In genomic region chr19:53037101-53038097, GRCh38 we compare ENCODE assay signal across 8 cellular contexts.
A peak's percentile ranks its signal among the peaks of the same experiment; 100 is the strongest.
DNase-seq lines count a peak whose midpoint lies in the region; ATAC-seq lines count a peak whose summit lies in the region.

No MANE protein-coding gene starts in this region.

- DNase-seq in DMS 273 (lab: John Stamatoyannopoulos, UW; ENCODE audit: unreplicated experiment) (peak; percentile 87), T1000 (lab: John Stamatoyannopoulos, UW) (peak; percentile 39), fibroblast of the conjunctiva (ENCODE audit: low read depth) (peak; percentile 6), nucleus accumbens (lab: John Stamatoyannopoulos, UW) (peak in 29 of 56 donors; percentile 1 to 69 (median 14))

- ATAC-seq in HG03460 (IDR thresholded peaks at IDR 0.05; ENCODE audit: unreplicated experiment) = no peak
- ATAC-seq in GM18858 (IDR thresholded peaks at IDR 0.05; ENCODE audit: unreplicated experiment) = no peak
- ATAC-seq in HG03159 (IDR thresholded peaks at IDR 0.05; ENCODE audit: unreplicated experiment) = no peak
- ATAC-seq in HG02885 (IDR thresholded peaks at IDR 0.05; ENCODE audit: poor library complexity, unreplicated experiment) = no peak

Comparison
In these comparisons a context has a peak if more than half of its experiments do, and no peak if none do; other contexts are left out.
1. DNase-seq: peak in every context shown above with its lines; median percentile 87 in DMS 273; 39 in T1000; 14 in nucleus accumbens; 6 in fibroblast of the conjunctiva.